Comparison of ENCODE assay signal across 1 cellular context in the genomic region with DNA sequence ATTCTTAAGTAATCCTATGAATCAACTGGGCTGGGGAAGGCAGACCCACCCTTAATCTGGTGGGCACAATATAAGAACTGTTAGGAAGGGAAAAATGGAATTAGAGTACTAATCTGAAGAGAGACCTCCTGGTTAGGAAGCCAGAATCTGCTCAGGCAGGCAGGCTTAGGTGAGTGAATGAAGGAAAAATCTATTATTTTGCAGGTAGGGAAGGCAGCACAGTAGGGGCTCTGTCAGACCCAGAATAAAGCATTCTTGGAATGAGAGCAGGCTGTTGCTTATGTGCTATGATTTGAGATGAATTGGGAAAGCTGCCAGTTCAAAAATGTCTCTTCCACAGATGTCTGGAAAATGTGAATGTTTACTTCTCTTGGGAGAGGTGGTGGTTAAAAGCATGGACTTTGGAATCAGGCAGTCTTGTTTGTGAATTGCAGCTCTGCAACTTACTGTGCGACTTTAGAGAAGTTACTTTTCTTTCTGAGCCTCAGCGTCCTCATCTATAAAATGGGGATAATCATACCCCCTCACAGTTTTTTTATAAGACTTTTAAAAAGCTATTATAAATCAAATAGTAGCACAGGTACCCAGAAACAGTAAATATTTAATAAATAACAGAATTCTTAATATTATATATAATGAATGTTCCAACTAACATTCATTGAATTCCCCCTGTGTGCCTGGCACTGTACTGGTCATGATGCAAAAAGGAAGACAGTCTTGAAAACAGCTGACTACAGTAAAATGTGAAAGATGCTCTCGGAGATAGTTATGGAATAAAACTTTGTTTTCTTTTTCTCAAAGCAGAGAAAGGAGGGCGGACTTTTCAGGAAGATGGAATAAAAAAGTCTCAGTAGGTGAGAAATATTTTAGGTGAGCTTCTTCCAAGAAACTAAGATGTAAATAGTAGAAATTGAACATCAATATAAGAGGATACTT.
TF ChIP-seq lines count a peak whose summit lies in the region.

No MANE protein-coding gene starts in this region.

TF ChIP-seq in WTC11, 78 proteins besides CTCF, POLR2A, EP300 and RAD21:
- TF ChIP-seq, protein P1, sequence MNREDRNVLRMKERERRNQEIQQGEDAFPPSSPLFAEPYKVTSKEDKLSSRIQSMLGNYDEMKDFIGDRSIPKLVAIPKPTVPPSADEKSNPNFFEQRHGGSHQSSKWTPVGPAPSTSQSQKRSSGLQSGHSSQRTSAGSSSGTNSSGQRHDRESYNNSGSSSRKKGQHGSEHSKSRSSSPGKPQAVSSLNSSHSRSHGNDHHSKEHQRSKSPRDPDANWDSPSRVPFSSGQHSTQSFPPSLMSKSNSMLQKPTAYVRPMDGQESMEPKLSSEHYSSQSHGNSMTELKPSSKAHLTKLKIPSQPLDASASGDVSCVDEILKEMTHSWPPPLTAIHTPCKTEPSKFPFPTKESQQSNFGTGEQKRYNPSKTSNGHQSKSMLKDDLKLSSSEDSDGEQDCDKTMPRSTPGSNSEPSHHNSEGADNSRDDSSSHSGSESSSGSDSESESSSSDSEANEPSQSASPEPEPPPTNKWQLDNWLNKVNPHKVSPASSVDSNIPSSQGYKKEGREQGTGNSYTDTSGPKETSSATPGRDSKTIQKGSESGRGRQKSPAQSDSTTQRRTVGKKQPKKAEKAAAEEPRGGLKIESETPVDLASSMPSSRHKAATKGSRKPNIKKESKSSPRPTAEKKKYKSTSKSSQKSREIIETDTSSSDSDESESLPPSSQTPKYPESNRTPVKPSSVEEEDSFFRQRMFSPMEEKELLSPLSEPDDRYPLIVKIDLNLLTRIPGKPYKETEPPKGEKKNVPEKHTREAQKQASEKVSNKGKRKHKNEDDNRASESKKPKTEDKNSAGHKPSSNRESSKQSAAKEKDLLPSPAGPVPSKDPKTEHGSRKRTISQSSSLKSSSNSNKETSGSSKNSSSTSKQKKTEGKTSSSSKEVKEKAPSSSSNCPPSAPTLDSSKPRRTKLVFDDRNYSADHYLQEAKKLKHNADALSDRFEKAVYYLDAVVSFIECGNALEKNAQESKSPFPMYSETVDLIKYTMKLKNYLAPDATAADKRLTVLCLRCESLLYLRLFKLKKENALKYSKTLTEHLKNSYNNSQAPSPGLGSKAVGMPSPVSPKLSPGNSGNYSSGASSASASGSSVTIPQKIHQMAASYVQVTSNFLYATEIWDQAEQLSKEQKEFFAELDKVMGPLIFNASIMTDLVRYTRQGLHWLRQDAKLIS (CRISPR knock-in tag; IDR thresholded peaks at IDR 0.05; ENCODE audit: borderline replicate concordance): no peak
- TF ChIP-seq SMAD3 (CRISPR knock-in tag; IDR thresholded peaks at IDR 0.05; ENCODE audit: borderline replicate concordance): no peak
- no peak for TF ChIP-seq NR1H2 (CRISPR knock-in tag; IDR thresholded peaks at IDR 0.05)
- no peak for TF ChIP-seq FOXK1 (CRISPR knock-in tag; IDR thresholded peaks at IDR 0.05)
- TF ChIP-seq SOX15 (CRISPR knock-in tag; IDR thresholded peaks at IDR 0.05): no peak
- TF ChIP-seq JAZF1 (CRISPR knock-in tag; IDR thresholded peaks at IDR 0.05): no peak
- no peak for TF ChIP-seq GRHL2 (CRISPR knock-in tag; IDR thresholded peaks at IDR 0.05; ENCODE audit: insufficient replicate concordance, severe bottlenecking)
- TF ChIP-seq, protein P2, sequence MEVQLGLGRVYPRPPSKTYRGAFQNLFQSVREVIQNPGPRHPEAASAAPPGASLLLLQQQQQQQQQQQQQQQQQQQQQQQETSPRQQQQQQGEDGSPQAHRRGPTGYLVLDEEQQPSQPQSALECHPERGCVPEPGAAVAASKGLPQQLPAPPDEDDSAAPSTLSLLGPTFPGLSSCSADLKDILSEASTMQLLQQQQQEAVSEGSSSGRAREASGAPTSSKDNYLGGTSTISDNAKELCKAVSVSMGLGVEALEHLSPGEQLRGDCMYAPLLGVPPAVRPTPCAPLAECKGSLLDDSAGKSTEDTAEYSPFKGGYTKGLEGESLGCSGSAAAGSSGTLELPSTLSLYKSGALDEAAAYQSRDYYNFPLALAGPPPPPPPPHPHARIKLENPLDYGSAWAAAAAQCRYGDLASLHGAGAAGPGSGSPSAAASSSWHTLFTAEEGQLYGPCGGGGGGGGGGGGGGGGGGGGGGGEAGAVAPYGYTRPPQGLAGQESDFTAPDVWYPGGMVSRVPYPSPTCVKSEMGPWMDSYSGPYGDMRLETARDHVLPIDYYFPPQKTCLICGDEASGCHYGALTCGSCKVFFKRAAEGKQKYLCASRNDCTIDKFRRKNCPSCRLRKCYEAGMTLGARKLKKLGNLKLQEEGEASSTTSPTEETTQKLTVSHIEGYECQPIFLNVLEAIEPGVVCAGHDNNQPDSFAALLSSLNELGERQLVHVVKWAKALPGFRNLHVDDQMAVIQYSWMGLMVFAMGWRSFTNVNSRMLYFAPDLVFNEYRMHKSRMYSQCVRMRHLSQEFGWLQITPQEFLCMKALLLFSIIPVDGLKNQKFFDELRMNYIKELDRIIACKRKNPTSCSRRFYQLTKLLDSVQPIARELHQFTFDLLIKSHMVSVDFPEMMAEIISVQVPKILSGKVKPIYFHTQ (CRISPR knock-in tag; IDR thresholded peaks at IDR 0.05): no peak
- no peak for TF ChIP-seq TEAD4 (CRISPR knock-in tag; IDR thresholded peaks at IDR 0.05)
